2 cellular contexts compared by ENCODE assay signal in the genomic region with DNA sequence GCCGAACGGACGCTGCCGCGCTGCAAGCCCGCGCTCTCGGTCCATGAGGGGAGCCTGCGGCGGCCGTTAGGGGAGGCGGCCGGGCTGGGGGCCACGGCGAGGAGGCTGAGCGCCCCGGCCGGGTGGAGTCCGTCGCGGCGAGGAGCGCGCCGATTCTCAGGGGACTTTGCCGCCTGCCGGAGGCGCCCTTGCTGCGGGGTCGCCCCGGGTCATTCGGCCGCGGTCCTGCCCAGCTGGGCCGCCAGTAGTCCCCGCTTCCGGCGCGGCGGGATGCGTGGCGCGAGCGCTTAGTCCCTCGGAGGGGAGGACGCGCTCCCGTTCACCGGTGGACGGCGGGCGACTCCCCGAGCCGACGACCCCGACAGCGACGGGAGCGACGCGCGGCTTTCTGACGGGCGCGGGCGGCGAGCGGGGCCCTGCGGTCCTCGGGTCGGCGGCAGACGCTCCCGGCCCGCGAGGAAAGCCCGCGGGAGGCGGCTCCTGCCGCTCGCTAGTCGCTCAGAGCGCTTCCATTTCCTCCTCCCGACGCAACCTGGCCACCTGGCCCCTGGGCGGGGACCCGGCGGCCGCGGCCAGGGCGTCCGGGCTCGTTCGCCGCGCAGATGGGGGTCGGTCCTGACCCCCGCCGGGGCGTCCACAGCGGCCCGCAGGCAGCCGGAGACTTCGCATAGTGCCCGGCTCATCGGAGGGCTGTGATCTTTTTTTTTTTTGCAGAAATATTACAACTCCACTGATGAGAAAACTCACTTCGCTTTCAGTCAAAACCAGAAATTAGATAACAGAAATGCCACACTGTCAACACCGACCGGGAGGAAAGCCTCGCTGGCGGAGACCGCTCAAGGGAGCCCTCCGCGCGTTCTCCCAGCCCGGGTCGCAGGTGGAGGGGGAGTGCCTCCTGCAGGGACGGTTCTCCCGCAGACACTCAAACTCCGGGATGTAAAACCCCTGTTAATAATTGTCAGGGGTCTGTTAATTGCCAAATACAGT.
TF ChIP-seq lines count a peak whose summit lies in the region.

No MANE protein-coding gene starts in this region.

TF ChIP-seq in HEK293, 187 proteins besides CTCF, POLR2A, EP300 and RAD21 (continued from another document and continues in another):
- TF ChIP-seq, protein P1, sequence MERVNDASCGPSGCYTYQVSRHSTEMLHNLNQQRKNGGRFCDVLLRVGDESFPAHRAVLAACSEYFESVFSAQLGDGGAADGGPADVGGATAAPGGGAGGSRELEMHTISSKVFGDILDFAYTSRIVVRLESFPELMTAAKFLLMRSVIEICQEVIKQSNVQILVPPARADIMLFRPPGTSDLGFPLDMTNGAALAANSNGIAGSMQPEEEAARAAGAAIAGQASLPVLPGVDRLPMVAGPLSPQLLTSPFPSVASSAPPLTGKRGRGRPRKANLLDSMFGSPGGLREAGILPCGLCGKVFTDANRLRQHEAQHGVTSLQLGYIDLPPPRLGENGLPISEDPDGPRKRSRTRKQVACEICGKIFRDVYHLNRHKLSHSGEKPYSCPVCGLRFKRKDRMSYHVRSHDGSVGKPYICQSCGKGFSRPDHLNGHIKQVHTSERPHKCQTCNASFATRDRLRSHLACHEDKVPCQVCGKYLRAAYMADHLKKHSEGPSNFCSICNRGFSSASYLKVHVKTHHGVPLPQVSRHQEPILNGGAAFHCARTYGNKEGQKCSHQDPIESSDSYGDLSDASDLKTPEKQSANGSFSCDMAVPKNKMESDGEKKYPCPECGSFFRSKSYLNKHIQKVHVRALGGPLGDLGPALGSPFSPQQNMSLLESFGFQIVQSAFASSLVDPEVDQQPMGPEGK (tag by site-specific recombination; IDR thresholded peaks at IDR 0.05), result peak; percentile 11; the same call in 1 of the 2 replicates
- TF ChIP-seq, protein P2, sequence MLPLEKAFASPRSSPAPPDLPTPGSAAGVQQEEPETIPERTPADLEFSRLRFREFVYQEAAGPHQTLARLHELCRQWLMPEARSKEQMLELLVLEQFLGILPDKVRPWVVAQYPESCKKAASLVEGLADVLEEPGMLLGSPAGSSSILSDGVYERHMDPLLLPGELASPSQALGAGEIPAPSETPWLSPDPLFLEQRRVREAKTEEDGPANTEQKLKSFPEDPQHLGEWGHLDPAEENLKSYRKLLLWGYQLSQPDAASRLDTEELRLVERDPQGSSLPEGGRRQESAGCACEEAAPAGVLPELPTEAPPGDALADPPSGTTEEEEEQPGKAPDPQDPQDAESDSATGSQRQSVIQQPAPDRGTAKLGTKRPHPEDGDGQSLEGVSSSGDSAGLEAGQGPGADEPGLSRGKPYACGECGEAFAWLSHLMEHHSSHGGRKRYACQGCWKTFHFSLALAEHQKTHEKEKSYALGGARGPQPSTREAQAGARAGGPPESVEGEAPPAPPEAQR (tag by site-specific recombination; IDR thresholded peaks at IDR 0.05), result no peak
- TF ChIP-seq ZNF433 (tag by site-specific recombination; IDR thresholded peaks at IDR 0.05; ENCODE audit: low read depth) (no peak), ZNF561 (tag by site-specific recombination; IDR thresholded peaks at IDR 0.05; ENCODE audit: borderline replicate concordance) (peak; percentile 78; the same call in 1 of the 2 replicates), ZNF510 (tag by site-specific recombination; IDR thresholded peaks at IDR 0.05; ENCODE audit: insufficient replicate concordance) (peak; percentile 4), ZSCAN30 (tag by site-specific recombination; IDR thresholded peaks at IDR 0.05) (peak; percentile 21; the same call in 1 of the 2 replicates), ZNF514 (tag by site-specific recombination; IDR thresholded peaks at IDR 0.05) (no peak), ZBTB7A (tag by site-specific recombination; IDR thresholded peaks at IDR 0.05; ENCODE audit: low read depth) (peak; percentile 51; the same call in 1 of the 2 replicates), ZNF76 (tag by site-specific recombination; IDR thresholded peaks at IDR 0.05; ENCODE audit: borderline replicate concordance, low read depth) (0 out of 2 replicates have a peak, but pooled peaks have one; percentile 27), IKZF3 (tag by site-specific recombination; IDR thresholded peaks at IDR 0.05) (peak; percentile 19; the same call in 1 of the 2 replicates), ZXDB (tag by site-specific recombination; IDR thresholded peaks at IDR 0.05) (peak; percentile 29), ZNF211 (tag by site-specific recombination; IDR thresholded peaks at IDR 0.05; ENCODE audit: low read depth) (no peak), ZNF660 (tag by site-specific recombination; IDR thresholded peaks at IDR 0.05) (peak; percentile 87)
- TF ChIP-seq, protein P3, sequence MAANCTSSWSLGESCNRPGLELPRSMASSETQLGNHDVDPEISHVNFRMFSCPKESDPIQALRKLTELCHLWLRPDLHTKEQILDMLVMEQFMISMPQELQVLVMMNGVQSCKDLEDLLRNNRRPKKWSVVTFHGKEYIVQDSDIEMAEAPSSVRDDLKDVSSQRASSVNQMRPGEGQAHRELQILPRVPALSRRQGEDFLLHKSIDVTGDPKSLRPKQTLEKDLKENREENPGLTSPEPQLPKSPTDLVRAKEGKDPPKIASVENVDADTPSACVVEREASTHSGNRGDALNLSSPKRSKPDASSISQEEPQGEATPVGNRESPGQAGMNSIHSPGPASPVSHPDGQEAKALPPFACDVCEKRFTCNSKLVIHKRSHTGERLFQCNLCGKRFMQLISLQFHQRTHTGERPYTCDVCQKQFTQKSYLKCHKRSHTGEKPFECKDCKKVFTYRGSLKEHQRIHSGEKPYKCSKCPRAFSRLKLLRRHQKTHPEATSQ (tag by site-specific recombination; IDR thresholded peaks at IDR 0.05), result peak; percentile 61; the same call in 1 of the 2 replicates
- TF ChIP-seq, protein P4, sequence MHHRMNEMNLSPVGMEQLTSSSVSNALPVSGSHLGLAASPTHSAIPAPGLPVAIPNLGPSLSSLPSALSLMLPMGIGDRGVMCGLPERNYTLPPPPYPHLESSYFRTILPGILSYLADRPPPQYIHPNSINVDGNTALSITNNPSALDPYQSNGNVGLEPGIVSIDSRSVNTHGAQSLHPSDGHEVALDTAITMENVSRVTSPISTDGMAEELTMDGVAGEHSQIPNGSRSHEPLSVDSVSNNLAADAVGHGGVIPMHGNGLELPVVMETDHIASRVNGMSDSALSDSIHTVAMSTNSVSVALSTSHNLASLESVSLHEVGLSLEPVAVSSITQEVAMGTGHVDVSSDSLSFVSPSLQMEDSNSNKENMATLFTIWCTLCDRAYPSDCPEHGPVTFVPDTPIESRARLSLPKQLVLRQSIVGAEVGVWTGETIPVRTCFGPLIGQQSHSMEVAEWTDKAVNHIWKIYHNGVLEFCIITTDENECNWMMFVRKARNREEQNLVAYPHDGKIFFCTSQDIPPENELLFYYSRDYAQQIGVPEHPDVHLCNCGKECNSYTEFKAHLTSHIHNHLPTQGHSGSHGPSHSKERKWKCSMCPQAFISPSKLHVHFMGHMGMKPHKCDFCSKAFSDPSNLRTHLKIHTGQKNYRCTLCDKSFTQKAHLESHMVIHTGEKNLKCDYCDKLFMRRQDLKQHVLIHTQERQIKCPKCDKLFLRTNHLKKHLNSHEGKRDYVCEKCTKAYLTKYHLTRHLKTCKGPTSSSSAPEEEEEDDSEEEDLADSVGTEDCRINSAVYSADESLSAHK (tag by site-specific recombination; IDR thresholded peaks at IDR 0.05), result no peak

TF ChIP-seq in WTC11, 78 proteins besides CTCF, POLR2A, EP300 and RAD21 (continued from another document and continues in another):
- TF ChIP-seq ZBTB21 (CRISPR knock-in tag; IDR thresholded peaks at IDR 0.05; ENCODE audit: borderline replicate concordance) (no peak), KAT7 (CRISPR knock-in tag; IDR thresholded peaks at IDR 0.05; ENCODE audit: borderline replicate concordance) (no peak), CBFB (CRISPR knock-in tag; IDR thresholded peaks at IDR 0.05; ENCODE audit: low read depth) (no peak), ATF1 (CRISPR knock-in tag; IDR thresholded peaks at IDR 0.05) (no peak; the same call in 1 of the 2 replicates), ZNF317 (CRISPR knock-in tag; IDR thresholded peaks at IDR 0.05; ENCODE audit: borderline replicate concordance, low read depth) (0 out of 2 replicates have a peak, but pooled peaks have one; percentile 43), FOXJ3 (CRISPR knock-in tag; IDR thresholded peaks at IDR 0.05; ENCODE audit: borderline replicate concordance) (no peak), ZNF416 (CRISPR knock-in tag; IDR thresholded peaks at IDR 0.05) (no peak), FOXK1 (CRISPR knock-in tag; IDR thresholded peaks at IDR 0.05) (peak; percentile 53; the same call in 1 of the 2 replicates), TCF7 (CRISPR knock-in tag; IDR thresholded peaks at IDR 0.05; ENCODE audit: low read depth) (0 out of 2 replicates have a peak, but pooled peaks have one; percentile 29), JUN (CRISPR knock-in tag; IDR thresholded peaks at IDR 0.05) (no peak), FOXP1 (CRISPR knock-in tag; IDR thresholded peaks at IDR 0.05; ENCODE audit: borderline replicate concordance) (peak; percentile 47), TP53 (CRISPR knock-in tag; IDR thresholded peaks at IDR 0.05) (peak; percentile 62; the same call in 1 of the 2 replicates), NFE2L1 (CRISPR knock-in tag; IDR thresholded peaks at IDR 0.05) (0 out of 2 replicates have a peak, but pooled peaks have one; percentile 53)
- TF ChIP-seq, protein P5, sequence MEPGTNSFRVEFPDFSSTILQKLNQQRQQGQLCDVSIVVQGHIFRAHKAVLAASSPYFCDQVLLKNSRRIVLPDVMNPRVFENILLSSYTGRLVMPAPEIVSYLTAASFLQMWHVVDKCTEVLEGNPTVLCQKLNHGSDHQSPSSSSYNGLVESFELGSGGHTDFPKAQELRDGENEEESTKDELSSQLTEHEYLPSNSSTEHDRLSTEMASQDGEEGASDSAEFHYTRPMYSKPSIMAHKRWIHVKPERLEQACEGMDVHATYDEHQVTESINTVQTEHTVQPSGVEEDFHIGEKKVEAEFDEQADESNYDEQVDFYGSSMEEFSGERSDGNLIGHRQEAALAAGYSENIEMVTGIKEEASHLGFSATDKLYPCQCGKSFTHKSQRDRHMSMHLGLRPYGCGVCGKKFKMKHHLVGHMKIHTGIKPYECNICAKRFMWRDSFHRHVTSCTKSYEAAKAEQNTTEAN (CRISPR knock-in tag; IDR thresholded peaks at IDR 0.05), result 0 out of 2 replicates have a peak, but pooled peaks have one; percentile 28
- TF ChIP-seq, protein P6, sequence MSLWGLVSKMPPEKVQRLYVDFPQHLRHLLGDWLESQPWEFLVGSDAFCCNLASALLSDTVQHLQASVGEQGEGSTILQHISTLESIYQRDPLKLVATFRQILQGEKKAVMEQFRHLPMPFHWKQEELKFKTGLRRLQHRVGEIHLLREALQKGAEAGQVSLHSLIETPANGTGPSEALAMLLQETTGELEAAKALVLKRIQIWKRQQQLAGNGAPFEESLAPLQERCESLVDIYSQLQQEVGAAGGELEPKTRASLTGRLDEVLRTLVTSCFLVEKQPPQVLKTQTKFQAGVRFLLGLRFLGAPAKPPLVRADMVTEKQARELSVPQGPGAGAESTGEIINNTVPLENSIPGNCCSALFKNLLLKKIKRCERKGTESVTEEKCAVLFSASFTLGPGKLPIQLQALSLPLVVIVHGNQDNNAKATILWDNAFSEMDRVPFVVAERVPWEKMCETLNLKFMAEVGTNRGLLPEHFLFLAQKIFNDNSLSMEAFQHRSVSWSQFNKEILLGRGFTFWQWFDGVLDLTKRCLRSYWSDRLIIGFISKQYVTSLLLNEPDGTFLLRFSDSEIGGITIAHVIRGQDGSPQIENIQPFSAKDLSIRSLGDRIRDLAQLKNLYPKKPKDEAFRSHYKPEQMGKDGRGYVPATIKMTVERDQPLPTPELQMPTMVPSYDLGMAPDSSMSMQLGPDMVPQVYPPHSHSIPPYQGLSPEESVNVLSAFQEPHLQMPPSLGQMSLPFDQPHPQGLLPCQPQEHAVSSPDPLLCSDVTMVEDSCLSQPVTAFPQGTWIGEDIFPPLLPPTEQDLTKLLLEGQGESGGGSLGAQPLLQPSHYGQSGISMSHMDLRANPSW (CRISPR knock-in tag; conservative IDR thresholded peaks at IDR 0.05; ENCODE audit: low read depth), result no peak
- TF ChIP-seq, protein P7, sequence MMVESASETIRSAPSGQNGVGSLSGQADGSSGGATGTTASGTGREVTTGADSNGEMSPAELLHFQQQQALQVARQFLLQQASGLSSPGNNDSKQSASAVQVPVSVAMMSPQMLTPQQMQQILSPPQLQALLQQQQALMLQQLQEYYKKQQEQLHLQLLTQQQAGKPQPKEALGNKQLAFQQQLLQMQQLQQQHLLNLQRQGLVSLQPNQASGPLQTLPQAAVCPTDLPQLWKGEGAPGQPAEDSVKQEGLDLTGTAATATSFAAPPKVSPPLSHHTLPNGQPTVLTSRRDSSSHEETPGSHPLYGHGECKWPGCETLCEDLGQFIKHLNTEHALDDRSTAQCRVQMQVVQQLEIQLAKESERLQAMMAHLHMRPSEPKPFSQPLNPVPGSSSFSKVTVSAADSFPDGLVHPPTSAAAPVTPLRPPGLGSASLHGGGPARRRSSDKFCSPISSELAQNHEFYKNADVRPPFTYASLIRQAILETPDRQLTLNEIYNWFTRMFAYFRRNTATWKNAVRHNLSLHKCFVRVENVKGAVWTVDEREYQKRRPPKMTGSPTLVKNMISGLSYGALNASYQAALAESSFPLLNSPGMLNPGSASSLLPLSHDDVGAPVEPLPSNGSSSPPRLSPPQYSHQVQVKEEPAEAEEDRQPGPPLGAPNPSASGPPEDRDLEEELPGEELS (CRISPR knock-in tag; IDR thresholded peaks at IDR 0.05), result no peak
- TF ChIP-seq, protein P8, sequence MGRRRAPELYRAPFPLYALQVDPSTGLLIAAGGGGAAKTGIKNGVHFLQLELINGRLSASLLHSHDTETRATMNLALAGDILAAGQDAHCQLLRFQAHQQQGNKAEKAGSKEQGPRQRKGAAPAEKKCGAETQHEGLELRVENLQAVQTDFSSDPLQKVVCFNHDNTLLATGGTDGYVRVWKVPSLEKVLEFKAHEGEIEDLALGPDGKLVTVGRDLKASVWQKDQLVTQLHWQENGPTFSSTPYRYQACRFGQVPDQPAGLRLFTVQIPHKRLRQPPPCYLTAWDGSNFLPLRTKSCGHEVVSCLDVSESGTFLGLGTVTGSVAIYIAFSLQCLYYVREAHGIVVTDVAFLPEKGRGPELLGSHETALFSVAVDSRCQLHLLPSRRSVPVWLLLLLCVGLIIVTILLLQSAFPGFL (CRISPR knock-in tag; IDR thresholded peaks at IDR 0.05; ENCODE audit: borderline replicate concordance), result no peak
- TF ChIP-seq, protein P9, sequence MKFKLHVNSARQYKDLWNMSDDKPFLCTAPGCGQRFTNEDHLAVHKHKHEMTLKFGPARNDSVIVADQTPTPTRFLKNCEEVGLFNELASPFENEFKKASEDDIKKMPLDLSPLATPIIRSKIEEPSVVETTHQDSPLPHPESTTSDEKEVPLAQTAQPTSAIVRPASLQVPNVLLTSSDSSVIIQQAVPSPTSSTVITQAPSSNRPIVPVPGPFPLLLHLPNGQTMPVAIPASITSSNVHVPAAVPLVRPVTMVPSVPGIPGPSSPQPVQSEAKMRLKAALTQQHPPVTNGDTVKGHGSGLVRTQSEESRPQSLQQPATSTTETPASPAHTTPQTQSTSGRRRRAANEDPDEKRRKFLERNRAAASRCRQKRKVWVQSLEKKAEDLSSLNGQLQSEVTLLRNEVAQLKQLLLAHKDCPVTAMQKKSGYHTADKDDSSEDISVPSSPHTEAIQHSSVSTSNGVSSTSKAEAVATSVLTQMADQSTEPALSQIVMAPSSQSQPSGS (CRISPR knock-in tag; IDR thresholded peaks at IDR 0.05; ENCODE audit: borderline replicate concordance, low read depth), result no peak
